ENCODE assay signal across 8 cellular contexts in the genomic region with DNA sequence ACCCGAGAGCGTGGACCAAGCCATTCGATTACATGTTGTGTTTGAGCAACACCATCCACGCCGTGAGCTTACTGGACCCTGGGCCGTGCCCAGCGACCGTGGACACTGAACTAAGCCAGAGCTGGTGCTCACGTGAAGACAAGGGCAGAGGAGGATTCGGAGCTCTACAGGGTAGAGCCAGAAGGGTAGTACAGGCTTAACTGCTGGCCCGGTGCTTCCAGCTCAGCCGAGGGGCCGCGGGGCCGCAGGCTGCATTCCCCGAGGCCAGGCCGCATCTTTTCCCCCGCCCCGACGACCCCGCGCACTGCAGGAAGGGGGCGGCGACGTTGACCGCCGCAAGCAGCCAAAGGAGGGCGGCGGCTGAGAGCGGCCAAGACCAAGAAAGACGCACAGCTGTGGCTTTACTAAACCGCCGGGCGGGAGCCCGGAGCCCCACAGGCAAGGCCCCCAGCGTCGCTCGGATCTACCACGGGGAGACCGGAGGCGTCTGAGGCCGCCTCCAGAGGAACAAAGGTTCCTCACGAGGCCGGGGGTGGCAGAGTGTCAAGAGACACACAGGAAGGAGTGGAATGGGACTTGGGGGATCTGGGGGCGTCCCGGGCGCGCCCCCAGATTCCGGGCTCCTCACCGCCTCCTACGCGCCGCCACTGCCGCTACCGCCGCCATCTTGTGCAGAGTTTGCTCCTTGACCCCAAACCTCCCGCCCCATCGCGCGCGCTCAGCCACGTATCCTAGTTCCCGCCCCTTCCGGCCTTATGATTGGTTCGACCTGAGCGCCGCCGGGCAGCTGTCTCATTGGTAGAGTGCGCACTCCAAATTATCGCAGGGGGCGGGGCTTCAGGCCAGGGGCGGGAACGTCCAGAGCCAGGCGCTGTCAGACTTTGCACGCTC. TPM values are rescaled to one million over a fixed set of nuclear protein-coding genes. Genes with fewer than 3 reads are reported as not detected.
DNase-seq lines count a peak whose midpoint lies in the region; ATAC-seq and TF ChIP-seq lines count a peak whose summit lies in the region.

A gene (minus strand): TSS at position 680 of the 891 bp plus-strand sequence. CDS start 14 bp downstream, at position 666.

- no peaks in the 10 kb centered on the region for H3K27me3 ChIP-seq in right atrium auricular region
- no peaks in the 10 kb centered on the region for H3K27me3 ChIP-seq in uterus

- peaks cover 30% of the 10 kb centered on the region for H3K36me3 ChIP-seq in right atrium auricular region
- no peaks in the 10 kb centered on the region for H3K36me3 ChIP-seq in uterus

- DNase-seq in NCI-H187 treated with DMSO at 0.1 percent for 48 hours (lab: John Stamatoyannopoulos, UW): peak; percentile 82
- DNase-seq in anterior cingulate cortex (lab: John Stamatoyannopoulos, UW): peak; percentile 76 to 99 (median 97)
- DNase-seq in right atrium auricular region (ENCODE audit: low spot score): peak; percentile 99
- peak; percentile 92 for DNase-seq in pulmonary artery endothelial cell (ENCODE audit: low read depth, low spot score)
- peak; percentile 99 for DNase-seq in uterus

- H3K27ac ChIP-seq in right atrium auricular region: peak within 1 kb of the TSS; percentile 85 to 86
- H3K27ac ChIP-seq in uterus: peak within 1 kb of the TSS; percentile 86 to 92

- TF ChIP-seq POLR2A in GM15510 (IDR thresholded peaks at IDR 0.05; ENCODE audit: borderline replicate concordance, extremely low read depth, insufficient read length) (peak; percentile 90), uterus (IDR thresholded peaks at IDR 0.05) (peak; percentile 51 to 75)

- no peaks in the 10 kb centered on the region for H3K9me3 ChIP-seq in right atrium auricular region
- H3K9me3 ChIP-seq in uterus: no peaks in the 10 kb centered on the region

- intact Hi-C loops in T-helper 2 cell treated with Interferon-gamma antibody and Interleukin-4, amounts not matched to agents 100 ng/mL and 5 ng/mL, for 36 hours (cut with micrococcal nuclease): loop anchor here (1.0 to 2.0 kb wide), 4 partner anchors 19 to 83 kb away; a partner anchor contains a TSS
- intact Hi-C loops in uterus (cut with DNase I; ENCODE audit: low total_unique reads): no loop called here

- ATAC-seq in HG02943 (IDR thresholded peaks at IDR 0.05; ENCODE audit: low read depth, unreplicated experiment): peak; percentile 83

- peaks cover 0 to 27% of the 10 kb centered on the region in 2 donors for H3K4me1 ChIP-seq in right atrium auricular region
- peaks cover 5 to 14% of the 10 kb centered on the region in 2 donors for H3K4me1 ChIP-seq in uterus

- H3K4me3 ChIP-seq in right atrium auricular region (peak within 1 kb of the TSS; percentile 78 to 81), uterus (peak within 1 kb of the TSS; percentile 71 to 91)

- peak in 1 of 2 donors; percentile 19 for TF ChIP-seq CTCF in right atrium auricular region (IDR thresholded peaks at IDR 0.05)
- no peak for TF ChIP-seq CTCF in uterus (IDR thresholded peaks at IDR 0.05)

RNA-seq across cellular contexts. Expression of the gene that starts here (rescaled TPM):
- total RNA-seq in T-helper 2 cell treated with Interferon-gamma antibody and Interleukin-4, amounts not matched to agents 100 ng/mL and 5 ng/mL, for 36 hours: 275 and 283 TPM in 2 replicates
- 10 to 100 TPM; 71.8 to 78.0 TPM for total RNA-seq in right atrium auricular region
- total RNA-seq in pulmonary artery endothelial cell: 272 and 287 TPM in 2 replicates
- 100 to 1,000 TPM in 3 of 4 donors, 10 to 100 TPM in 1; 56.9 to 513 (median 270) TPM for total RNA-seq in uterus

Comparison
In these comparisons a context has a peak if more than half of its experiments do, and no peak if none do; other contexts are left out.
1. Peak in every context shown above with its lines: DNase-seq, ATAC-seq, H3K4me3 ChIP-seq and H3K27ac ChIP-seq.